8 cellular contexts compared by ENCODE assay signal in the genomic region with DNA sequence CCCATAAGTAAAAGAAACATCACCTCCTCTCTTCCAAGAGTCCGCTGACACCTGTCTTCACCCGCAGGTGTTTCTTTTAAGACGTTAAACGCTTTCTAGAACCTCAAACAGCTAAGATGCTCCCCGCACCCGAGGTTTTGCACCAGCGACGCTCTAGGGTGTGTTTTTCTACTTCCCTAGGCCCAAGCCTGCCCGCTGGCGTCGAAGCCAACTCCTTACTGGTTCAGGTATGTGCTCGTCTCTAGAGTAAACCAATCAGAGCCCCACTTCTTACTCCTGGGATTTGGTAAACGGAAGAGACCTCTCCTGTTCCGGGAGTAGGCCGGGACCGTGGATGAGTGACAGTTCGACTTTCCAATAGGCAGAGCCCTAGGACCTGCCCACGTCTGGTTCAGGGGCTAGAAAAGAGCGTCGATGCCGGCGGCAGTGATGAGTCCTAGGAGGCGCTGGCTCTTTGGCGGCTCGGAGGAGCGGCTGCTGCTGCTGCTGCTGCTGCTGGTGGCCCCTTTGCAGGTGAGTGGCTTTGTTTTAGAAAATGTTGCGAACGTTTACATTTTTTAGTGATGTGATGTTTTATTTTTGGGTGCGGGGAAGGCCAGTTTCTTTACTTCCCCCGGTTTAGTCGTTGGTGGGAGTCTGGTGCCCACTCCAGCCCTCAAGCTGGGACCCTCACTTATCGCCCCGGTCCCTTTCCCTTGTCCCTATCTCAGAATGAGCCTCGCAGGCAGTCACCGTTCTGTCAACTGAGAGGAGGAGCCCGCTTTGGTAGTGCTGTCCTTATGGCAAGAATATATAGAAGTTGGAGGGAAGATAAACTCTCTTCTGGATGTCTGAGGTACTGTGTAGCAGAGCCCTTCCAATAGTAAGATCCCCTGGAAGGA. TPM values are rescaled to one million over a fixed set of nuclear protein-coding genes. Genes with fewer than 3 reads are reported as not detected.
DNase-seq lines count a peak whose midpoint lies in the region; ATAC-seq and TF ChIP-seq lines count a peak whose summit lies in the region.

A gene (plus strand): TSS at position 429 of the 881 bp plus-strand sequence. CDS start 14,655 bp downstream, outside the sequence.

- no peaks in the 10 kb centered on the region for H3K36me3 ChIP-seq in left ventricle myocardium inferior
- no peaks in the 10 kb centered on the region for H3K36me3 ChIP-seq in urinary bladder (ENCODE audit: insufficient read depth)

- no peak within 1 kb of the TSS for H3K27ac Mint-ChIP-seq in progenitor cell of endocrine pancreas

- H3K27me3 ChIP-seq in left ventricle myocardium inferior (ENCODE audit: low read depth): no peaks in the 10 kb centered on the region

- H3K4me1 Mint-ChIP-seq in progenitor cell of endocrine pancreas (ENCODE audit: low read depth): peaks cover 4% of the 10 kb centered on the region

- DNase-seq in GM13976 (ENCODE audit: low spot score) (peak; percentile 91), NCI-H146 (lab: John Stamatoyannopoulos, UW) (peak; percentile 99), T-helper 1 cell (peak; percentile 92 to 99 (median 95)), amygdala (lab: John Stamatoyannopoulos, UW) (peak; percentile 46 to 99 (median 97)), left ventricle myocardium inferior (peak; percentile 95), progenitor cell of endocrine pancreas (ENCODE audit: low spot score, unreplicated experiment) (peak; percentile 94)

- TF ChIP-seq CTCF in GM13976 (IDR thresholded peaks at IDR 0.05; ENCODE audit: borderline replicate concordance, control extremely low read depth, extremely low read depth, insufficient read depth, missing control alignments): peak; percentile 47
- TF ChIP-seq CTCF in left ventricle myocardium inferior (IDR thresholded peaks at IDR 0.05; ENCODE audit: borderline replicate concordance): peak; percentile 19
- TF ChIP-seq CTCF in progenitor cell of endocrine pancreas (IDR thresholded peaks at IDR 0.05; ENCODE audit: unreplicated experiment): peak; percentile 43

- H3K27ac ChIP-seq in left ventricle myocardium inferior (replicated peaks) (peak within 1 kb of the TSS; percentile 86), urinary bladder (ENCODE audit: low read depth) (peak within 1 kb of the TSS; percentile 77)

- intact Hi-C loops in left ventricle myocardium inferior (cut with micrococcal nuclease): no loop called here

- no peaks in the 10 kb centered on the region for H3K9me3 ChIP-seq in left ventricle myocardium inferior (replicated peaks)

- H3K4me3 ChIP-seq in left ventricle myocardium inferior (peak within 1 kb of the TSS; percentile 69), urinary bladder (ENCODE audit: low read depth, low read length) (peak within 1 kb of the TSS; percentile 76)

- peaks cover 6% of the 10 kb centered on the region for H3K27me3 Mint-ChIP-seq in progenitor cell of endocrine pancreas

- WGBS in urinary bladder: under 1% methylated on average over 36 of the region's 36 CpGs

- H3K36me3 Mint-ChIP-seq in progenitor cell of endocrine pancreas (ENCODE audit: insufficient read depth): no peaks in the 10 kb centered on the region

- in situ Hi-C loops in GM13976 (cut with MboI; ENCODE audit: low sequenced_read_pairs, unreplicated experiment): no loop called here

- H3K4me1 ChIP-seq in left ventricle myocardium inferior: peaks cover 32% of the 10 kb centered on the region
- H3K4me1 ChIP-seq in urinary bladder (ENCODE audit: insufficient read depth): peaks cover 3% of the 10 kb centered on the region

- H3K9me3 Mint-ChIP-seq in progenitor cell of endocrine pancreas (ENCODE audit: low read depth): peaks cover 6% of the 10 kb centered on the region

- ATAC-seq in HG02870 (IDR thresholded peaks at IDR 0.05; ENCODE audit: unreplicated experiment): peak; percentile 98

- no peak within 1 kb of the TSS for H3K4me3 Mint-ChIP-seq in progenitor cell of endocrine pancreas (ENCODE audit: low read depth)

RNA-seq across cellular contexts. Expression of the gene that starts here (rescaled TPM):
- total RNA-seq in left ventricle myocardium inferior (13.9 TPM), progenitor cell of endocrine pancreas (20.5 and 22.8 TPM in 2 replicates), urinary bladder (31.9 TPM)
- polyA plus RNA-seq in urinary bladder: 19.2 TPM

Comparison
In these comparisons a context has a peak if more than half of its experiments do, and no peak if none do; other contexts are left out.
1. Peak in every context shown above with its lines: DNase-seq, ATAC-seq, H3K4me3 ChIP-seq and H3K27ac ChIP-seq.